Comparison of ENCODE assay signal across 8 cellular contexts in genomic region chr6:157989541-157990289, GRCh38. TPM values are rescaled to one million over a fixed set of nuclear protein-coding genes. Genes with fewer than 3 reads are reported as not detected.
DNase-seq lines count a peak whose midpoint lies in the region; ATAC-seq and TF ChIP-seq lines count a peak whose summit lies in the region.

No MANE protein-coding gene starts in this region.

- peak overlapping the region; percentile 31 for H3K4me2 ChIP-seq in PC-9

- peaks cover 91% of the 10 kb centered on the region for H3K79me2 ChIP-seq in PC-9 (ENCODE audit: low read depth)

- H3K9me2 ChIP-seq in PC-9 (ENCODE audit: insufficient read depth): no peaks in the 10 kb centered on the region

- H3K27ac Mint-ChIP-seq in activated naive CD4-positive, alpha-beta T cell treated with anti-CD3 and anti-CD28 coated beads for 36 hours: no peak overlapping the region
- peak overlapping the region; percentile 75 to 98 (median 95) for H3K27ac Mint-ChIP-seq in naive thymus-derived CD4-positive, alpha-beta T cell
- peak overlapping the region in 2 of 6 donors; percentile 55 to 60 for H3K27ac Mint-ChIP-seq in immature natural killer cell

- H4K20me1 ChIP-seq in PC-9 (ENCODE audit: insufficient read depth): peaks cover 26% of the 10 kb centered on the region

- peak; percentile 22 for ATAC-seq in naive thymus-derived CD4-positive, alpha-beta T cell
- no peak for ATAC-seq in GM19328 (IDR thresholded peaks at IDR 0.05; ENCODE audit: unreplicated experiment)

- no peak overlapping the region for H2AFZ ChIP-seq in PC-9

- peaks cover 71% of the 10 kb centered on the region for H3K4me1 ChIP-seq in PC-9 (replicated peaks; ENCODE audit: insufficient read depth)
- peaks cover 5 to 50% of the 10 kb centered on the region in 2 donors for H3K4me1 ChIP-seq in naive thymus-derived CD4-positive, alpha-beta T cell (ENCODE audit: control insufficient read depth in 2 of 2, insufficient read depth in 2 of 2, low read length in 2 of 2)

- H3F3A ChIP-seq in PC-9 (ENCODE audit: insufficient read depth, low read depth): peaks cover 28% of the 10 kb centered on the region

- no peaks in the 10 kb centered on the region for H3K9me3 Mint-ChIP-seq in activated naive CD4-positive, alpha-beta T cell treated with anti-CD3 and anti-CD28 coated beads for 36 hours
- H3K9me3 Mint-ChIP-seq in naive thymus-derived CD4-positive, alpha-beta T cell: peaks cover 0 to 2% (median 0%) of the 10 kb centered on the region in 11 donors
- no peaks in the 10 kb centered on the region for H3K9me3 Mint-ChIP-seq in immature natural killer cell

- CTCF ChIA-PET in activated naive CD4-positive, alpha-beta T cell treated with anti-CD3 and anti-CD28 coated beads for 36 hours (lab: Charles Lee): interaction anchor here (0.6 to 1.1 kb wide), 4 partner anchors 36 to 96 kb away, joined by 3 read pairs; no protein-coding TSS in a partner anchor
- CTCF ChIA-PET in PC-9 (lab: Charles Lee): no interaction called here
- CTCF ChIA-PET in naive thymus-derived CD4-positive, alpha-beta T cell (lab: Charles Lee): interaction anchor here (0.7 to 2.6 kb wide), 3 partner anchors 9 to 83 kb away, joined by 3 to 9 read pairs (median 5); no protein-coding TSS in a partner anchor

- no peak for TF ChIP-seq CTCF in PC-9 (conservative IDR thresholded peaks at IDR 0.05)

- intact Hi-C loops in activated naive CD4-positive, alpha-beta T cell treated with anti-CD3 and anti-CD28 coated beads for 36 hours (cut with micrococcal nuclease): loop anchor here (1.0 kb wide), 1 partner anchor 37 kb away; no protein-coding TSS in a partner anchor
- intact Hi-C loops in PC-9 (cut with micrococcal nuclease; ENCODE audit: unreplicated experiment): no loop called here
- intact Hi-C loops in naive thymus-derived CD4-positive, alpha-beta T cell (cut with micrococcal nuclease): loop anchor here (1.0 to 10.0 kb wide), 5 partner anchors 7 to 215 kb away; partner anchors contain the start of gene SYNJ2 (in 1 of the 2)

- H3K4me3 Mint-ChIP-seq in activated naive CD4-positive, alpha-beta T cell treated with anti-CD3 and anti-CD28 coated beads for 36 hours: peak overlapping the region; percentile 77
- H3K4me3 Mint-ChIP-seq in naive thymus-derived CD4-positive, alpha-beta T cell: peak overlapping the region; percentile 84 to 90 (median 87)
- H3K4me3 Mint-ChIP-seq in immature natural killer cell: peak overlapping the region in 2 of 5 donors; percentile 71 to 76

- peaks cover 55% of the 10 kb centered on the region for H3K4me1 Mint-ChIP-seq in activated naive CD4-positive, alpha-beta T cell treated with anti-CD3 and anti-CD28 coated beads for 36 hours (ENCODE audit: low read depth)
- H3K4me1 Mint-ChIP-seq in naive thymus-derived CD4-positive, alpha-beta T cell: peaks cover 38 to 91% (median 73%) of the 10 kb centered on the region in 7 donors
- H3K4me1 Mint-ChIP-seq in immature natural killer cell: peaks cover 35 to 71% of the 10 kb centered on the region in 2 donors

- POLR2A ChIA-PET in PC-9 (lab: Charles Lee; ENCODE audit: unreplicated experiment): no interaction called here
- POLR2A ChIA-PET in naive thymus-derived CD4-positive, alpha-beta T cell (lab: Charles Lee): interaction anchor here (0.9 to 2.1 kb wide), 8 partner anchors 8 to 68 kb away, joined by 3 to 10 read pairs (median 6); partner anchors contain the start of gene SYNJ2

- no TSS peak for BruUV-seq in PC-9 (replicated peaks; lab: Mats Ljungman, UMichigan)

- no peak overlapping the region for H3K27ac ChIP-seq in PC-9
- peak overlapping the region; percentile 71 for H3K27ac ChIP-seq in naive thymus-derived CD4-positive, alpha-beta T cell (ENCODE audit: low read depth, low read length)

- H3K27me3 ChIP-seq in PC-9 (ENCODE audit: insufficient read depth, low read depth): no peaks in the 10 kb centered on the region
- H3K27me3 ChIP-seq in naive thymus-derived CD4-positive, alpha-beta T cell (ENCODE audit: control insufficient read depth in 2 of 2, insufficient read depth in 2 of 2, low read length in 2 of 2): no peaks in the 10 kb centered on the region

- H3K27me3 Mint-ChIP-seq in activated naive CD4-positive, alpha-beta T cell treated with anti-CD3 and anti-CD28 coated beads for 36 hours (ENCODE audit: low read depth): no peaks in the 10 kb centered on the region
- no peaks in the 10 kb centered on the region for H3K27me3 Mint-ChIP-seq in naive thymus-derived CD4-positive, alpha-beta T cell
- H3K27me3 Mint-ChIP-seq in immature natural killer cell (ENCODE audit: low read depth in 3 of 3): no peaks in the 10 kb centered on the region

- peaks cover 3% of the 10 kb centered on the region for H3K36me3 Mint-ChIP-seq in activated naive CD4-positive, alpha-beta T cell treated with anti-CD3 and anti-CD28 coated beads for 36 hours (ENCODE audit: low read depth)
- H3K36me3 Mint-ChIP-seq in naive thymus-derived CD4-positive, alpha-beta T cell: peaks cover 0 to 3% (median 0%) of the 10 kb centered on the region in 5 donors
- H3K36me3 Mint-ChIP-seq in immature natural killer cell: no peaks in the 10 kb centered on the region

- H3K4me3 ChIP-seq in PC-9: no peak overlapping the region
- peak overlapping the region; percentile 25 for H3K4me3 ChIP-seq in naive thymus-derived CD4-positive, alpha-beta T cell (ENCODE audit: low read length)

- no peaks in the 10 kb centered on the region for H3K36me3 ChIP-seq in PC-9 (ENCODE audit: low read depth)
- H3K36me3 ChIP-seq in naive thymus-derived CD4-positive, alpha-beta T cell (ENCODE audit: control insufficient read depth in 2 of 3, insufficient read depth in 3 of 3, low read length in 3 of 3): no peaks in the 10 kb centered on the region

- DNase-seq in activated naive CD4-positive, alpha-beta T cell treated with anti-CD3 and anti-CD28 coated beads for 36 hours: peak; percentile 60
- DNase-seq in activated naive CD4-positive, alpha-beta T cell treated with Interleukin-2 at 50 U/mL for 16 hours: no peak
- DNase-seq in PC-9 (peak; percentile 46 to 79), ecto neural progenitor cell (ENCODE audit: low spot score) (peak; percentile 48), immature natural killer cell (no peak), NAMALWA (ENCODE audit: low spot score) (no peak)
- DNase-seq in naive thymus-derived CD4-positive, alpha-beta T cell: peak in 1 of 9 donors; percentile 23

- no peaks in the 10 kb centered on the region for H3K9me3 ChIP-seq in PC-9 (ENCODE audit: insufficient read depth, low read depth)
- no peaks in the 10 kb centered on the region for H3K9me3 ChIP-seq in naive thymus-derived CD4-positive, alpha-beta T cell (ENCODE audit: control insufficient read depth in 2 of 3, low read length in 3 of 3)

RNA-seq across cellular contexts. Expression of gene SYNJ2, which starts 8.1 kb away (rescaled TPM):
- 10 to 100 TPM; 42.4 to 42.7 TPM for total RNA-seq in activated naive CD4-positive, alpha-beta T cell treated with anti-CD3 and anti-CD28 coated beads for 36 hours
- 30.3 and 39.4 TPM in 2 replicates for total RNA-seq in PC-9 (2021)
- total RNA-seq in naive thymus-derived CD4-positive, alpha-beta T cell: 10 to 100 TPM; 22.4 to 36.6 (median 22.5) TPM
- 10 to 100 TPM; 12.0 to 18.0 TPM for polyA plus RNA-seq in naive thymus-derived CD4-positive, alpha-beta T cell
- polyA plus RNA-seq in immature natural killer cell: 10 to 100 TPM in 2 of 3 donors, 1 to 10 TPM in 1; 8.7 to 22.0 (median 12.5) TPM

Comparison
In these comparisons a context has a peak if more than half of its experiments do, and no peak if none do; other contexts are left out.
1. DNase-seq: peak in activated naive CD4-positive, alpha-beta T cell treated with anti-CD3 and anti-CD28 coated beads for 36 hours (single experiment), PC-9 (2 of 2) and ecto neural progenitor cell (single experiment); none in activated naive CD4-positive, alpha-beta T cell treated with Interleukin-2 at 50 U/mL for 16 hours (single experiment), immature natural killer cell (0 of 3) and NAMALWA (single experiment).